1 cellular context compared by ENCODE assay signal in genomic region chr19:41363753-41364545, GRCh38.
TF ChIP-seq lines count a peak whose summit lies in the region.

TSS of gene B9D2 (minus strand) at chr19:41364149. CDS start at chr19:41363519, 630 bp downstream.

TF ChIP-seq in HepG2, 621 proteins besides CTCF, POLR2A, EP300 and RAD21 (continued from another document):
- TF ChIP-seq ZC3H4 (CRISPR knock-in tag; IDR thresholded peaks at IDR 0.05; ENCODE audit: borderline replicate concordance): no peak
- TF ChIP-seq, protein P1, sequence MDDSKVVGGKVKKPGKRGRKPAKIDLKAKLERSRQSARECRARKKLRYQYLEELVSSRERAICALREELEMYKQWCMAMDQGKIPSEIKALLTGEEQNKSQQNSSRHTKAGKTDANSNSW (CRISPR knock-in tag; IDR thresholded peaks at IDR 0.05; ENCODE audit: borderline replicate concordance): 0 out of 2 replicates have a peak, but pooled peaks have one; percentile 29
- no peak for TF ChIP-seq REL (CRISPR knock-in tag; conservative IDR thresholded peaks at IDR 0.05)
- TF ChIP-seq ZBTB46 (CRISPR knock-in tag; IDR thresholded peaks at IDR 0.05; ENCODE audit: borderline replicate concordance): no peak
- TF ChIP-seq, protein P2, sequence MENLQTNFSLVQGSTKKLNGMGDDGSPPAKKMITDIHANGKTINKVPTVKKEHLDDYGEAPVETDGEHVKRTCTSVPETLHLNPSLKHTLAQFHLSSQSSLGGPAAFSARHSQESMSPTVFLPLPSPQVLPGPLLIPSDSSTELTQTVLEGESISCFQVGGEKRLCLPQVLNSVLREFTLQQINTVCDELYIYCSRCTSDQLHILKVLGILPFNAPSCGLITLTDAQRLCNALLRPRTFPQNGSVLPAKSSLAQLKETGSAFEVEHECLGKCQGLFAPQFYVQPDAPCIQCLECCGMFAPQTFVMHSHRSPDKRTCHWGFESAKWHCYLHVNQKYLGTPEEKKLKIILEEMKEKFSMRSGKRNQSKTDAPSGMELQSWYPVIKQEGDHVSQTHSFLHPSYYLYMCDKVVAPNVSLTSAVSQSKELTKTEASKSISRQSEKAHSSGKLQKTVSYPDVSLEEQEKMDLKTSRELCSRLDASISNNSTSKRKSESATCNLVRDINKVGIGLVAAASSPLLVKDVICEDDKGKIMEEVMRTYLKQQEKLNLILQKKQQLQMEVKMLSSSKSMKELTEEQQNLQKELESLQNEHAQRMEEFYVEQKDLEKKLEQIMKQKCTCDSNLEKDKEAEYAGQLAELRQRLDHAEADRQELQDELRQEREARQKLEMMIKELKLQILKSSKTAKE (CRISPR knock-in tag; IDR thresholded peaks at IDR 0.05; ENCODE audit: borderline replicate concordance): no peak
- no peak for TF ChIP-seq ZNF441 (CRISPR knock-in tag; IDR thresholded peaks at IDR 0.05; ENCODE audit: borderline replicate concordance)
- TF ChIP-seq ZFY (CRISPR knock-in tag; IDR thresholded peaks at IDR 0.05): peak; percentile 34
- TF ChIP-seq PAWR (CRISPR knock-in tag; IDR thresholded peaks at IDR 0.05; ENCODE audit: borderline replicate concordance): no peak
- TF ChIP-seq ZNF749 (CRISPR knock-in tag; IDR thresholded peaks at IDR 0.05; ENCODE audit: borderline replicate concordance): no peak
- no peak for TF ChIP-seq DNMT3B (CRISPR knock-in tag; conservative IDR thresholded peaks at IDR 0.05)
- TF ChIP-seq, protein P3, sequence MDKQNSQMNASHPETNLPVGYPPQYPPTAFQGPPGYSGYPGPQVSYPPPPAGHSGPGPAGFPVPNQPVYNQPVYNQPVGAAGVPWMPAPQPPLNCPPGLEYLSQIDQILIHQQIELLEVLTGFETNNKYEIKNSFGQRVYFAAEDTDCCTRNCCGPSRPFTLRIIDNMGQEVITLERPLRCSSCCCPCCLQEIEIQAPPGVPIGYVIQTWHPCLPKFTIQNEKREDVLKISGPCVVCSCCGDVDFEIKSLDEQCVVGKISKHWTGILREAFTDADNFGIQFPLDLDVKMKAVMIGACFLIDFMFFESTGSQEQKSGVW (CRISPR knock-in tag; IDR thresholded peaks at IDR 0.05; ENCODE audit: borderline replicate concordance): no peak
- no peak for TF ChIP-seq IKZF1 (IDR thresholded peaks at IDR 0.05)
- no peak for TF ChIP-seq MAFG (CRISPR knock-in tag; IDR thresholded peaks at IDR 0.05)
- no peak for TF ChIP-seq TRIM24 (CRISPR knock-in tag; IDR thresholded peaks at IDR 0.05)
- TF ChIP-seq ZBTB1 (CRISPR knock-in tag; IDR thresholded peaks at IDR 0.05; ENCODE audit: borderline replicate concordance): no peak
- TF ChIP-seq ZNF354B (CRISPR knock-in tag; IDR thresholded peaks at IDR 0.05): no peak
- TF ChIP-seq CHD2 (IDR thresholded peaks at IDR 0.05; ENCODE audit: low read depth, low read length): no peak; the same call in 1 of the 2 replicates
- TF ChIP-seq SMC3 (IDR thresholded peaks at IDR 0.05; ENCODE audit: low read length): no peak
- peak; percentile 8 for TF ChIP-seq SKI (IDR thresholded peaks at IDR 0.05; ENCODE audit: partially characterized antibody)
- TF ChIP-seq ZFYVE20 (CRISPR knock-in tag; IDR thresholded peaks at IDR 0.05; ENCODE audit: borderline replicate concordance, low read depth): no peak
- 0 out of 2 replicates have a peak, but pooled peaks have one; percentile 9 for TF ChIP-seq TRAFD1 (CRISPR knock-in tag; IDR thresholded peaks at IDR 0.05; ENCODE audit: borderline replicate concordance)
- peak; percentile 85 for TF ChIP-seq KAT8 (CRISPR knock-in tag; IDR thresholded peaks at IDR 0.05)
- TF ChIP-seq HOXA3 (CRISPR knock-in tag; IDR thresholded peaks at IDR 0.05): peak; percentile 100
- 0 out of 2 replicates have a peak, but pooled peaks have one; percentile 68 for TF ChIP-seq ZNF598 (CRISPR knock-in tag; IDR thresholded peaks at IDR 0.05; ENCODE audit: borderline replicate concordance)
- no peak for TF ChIP-seq ZBTB2 (CRISPR knock-in tag; IDR thresholded peaks at IDR 0.05; ENCODE audit: low read depth)
- TF ChIP-seq TMF1 (CRISPR knock-in tag; IDR thresholded peaks at IDR 0.05; ENCODE audit: low read depth): no peak
- no peak for TF ChIP-seq LBX2 (CRISPR knock-in tag; IDR thresholded peaks at IDR 0.05; ENCODE audit: borderline replicate concordance)
- peak; percentile 86; the same call in 2 of the 3 replicates for TF ChIP-seq MXI1 (IDR thresholded peaks at IDR 0.05; ENCODE audit: borderline replicate concordance, low read depth, low read length)
- TF ChIP-seq, protein P4, sequence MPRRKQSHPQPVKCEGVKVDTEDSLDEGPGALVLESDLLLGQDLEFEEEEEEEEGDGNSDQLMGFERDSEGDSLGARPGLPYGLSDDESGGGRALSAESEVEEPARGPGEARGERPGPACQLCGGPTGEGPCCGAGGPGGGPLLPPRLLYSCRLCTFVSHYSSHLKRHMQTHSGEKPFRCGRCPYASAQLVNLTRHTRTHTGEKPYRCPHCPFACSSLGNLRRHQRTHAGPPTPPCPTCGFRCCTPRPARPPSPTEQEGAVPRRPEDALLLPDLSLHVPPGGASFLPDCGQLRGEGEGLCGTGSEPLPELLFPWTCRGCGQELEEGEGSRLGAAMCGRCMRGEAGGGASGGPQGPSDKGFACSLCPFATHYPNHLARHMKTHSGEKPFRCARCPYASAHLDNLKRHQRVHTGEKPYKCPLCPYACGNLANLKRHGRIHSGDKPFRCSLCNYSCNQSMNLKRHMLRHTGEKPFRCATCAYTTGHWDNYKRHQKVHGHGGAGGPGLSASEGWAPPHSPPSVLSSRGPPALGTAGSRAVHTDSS (CRISPR knock-in tag; conservative IDR thresholded peaks at IDR 0.05): no peak
- TF ChIP-seq RBAK (CRISPR knock-in tag; IDR thresholded peaks at IDR 0.05): no peak
- TF ChIP-seq SRSF1 (optimal IDR thresholded peaks at IDR 0.05; ENCODE audit: low read depth, low read length): peak; percentile 69
- TF ChIP-seq ZBTB42 (CRISPR knock-in tag; IDR thresholded peaks at IDR 0.05): no peak
- TF ChIP-seq ZNF547 (CRISPR knock-in tag; IDR thresholded peaks at IDR 0.05): no peak; the same call in 1 of the 2 replicates
- TF ChIP-seq NFATC3 (CRISPR knock-in tag; IDR thresholded peaks at IDR 0.05): no peak
- no peak for TF ChIP-seq CAMTA2 (CRISPR knock-in tag; IDR thresholded peaks at IDR 0.05; ENCODE audit: borderline replicate concordance)
- TF ChIP-seq, protein P5, sequence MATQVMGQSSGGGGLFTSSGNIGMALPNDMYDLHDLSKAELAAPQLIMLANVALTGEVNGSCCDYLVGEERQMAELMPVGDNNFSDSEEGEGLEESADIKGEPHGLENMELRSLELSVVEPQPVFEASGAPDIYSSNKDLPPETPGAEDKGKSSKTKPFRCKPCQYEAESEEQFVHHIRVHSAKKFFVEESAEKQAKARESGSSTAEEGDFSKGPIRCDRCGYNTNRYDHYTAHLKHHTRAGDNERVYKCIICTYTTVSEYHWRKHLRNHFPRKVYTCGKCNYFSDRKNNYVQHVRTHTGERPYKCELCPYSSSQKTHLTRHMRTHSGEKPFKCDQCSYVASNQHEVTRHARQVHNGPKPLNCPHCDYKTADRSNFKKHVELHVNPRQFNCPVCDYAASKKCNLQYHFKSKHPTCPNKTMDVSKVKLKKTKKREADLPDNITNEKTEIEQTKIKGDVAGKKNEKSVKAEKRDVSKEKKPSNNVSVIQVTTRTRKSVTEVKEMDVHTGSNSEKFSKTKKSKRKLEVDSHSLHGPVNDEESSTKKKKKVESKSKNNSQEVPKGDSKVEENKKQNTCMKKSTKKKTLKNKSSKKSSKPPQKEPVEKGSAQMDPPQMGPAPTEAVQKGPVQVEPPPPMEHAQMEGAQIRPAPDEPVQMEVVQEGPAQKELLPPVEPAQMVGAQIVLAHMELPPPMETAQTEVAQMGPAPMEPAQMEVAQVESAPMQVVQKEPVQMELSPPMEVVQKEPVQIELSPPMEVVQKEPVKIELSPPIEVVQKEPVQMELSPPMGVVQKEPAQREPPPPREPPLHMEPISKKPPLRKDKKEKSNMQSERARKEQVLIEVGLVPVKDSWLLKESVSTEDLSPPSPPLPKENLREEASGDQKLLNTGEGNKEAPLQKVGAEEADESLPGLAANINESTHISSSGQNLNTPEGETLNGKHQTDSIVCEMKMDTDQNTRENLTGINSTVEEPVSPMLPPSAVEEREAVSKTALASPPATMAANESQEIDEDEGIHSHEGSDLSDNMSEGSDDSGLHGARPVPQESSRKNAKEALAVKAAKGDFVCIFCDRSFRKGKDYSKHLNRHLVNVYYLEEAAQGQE (IDR thresholded peaks at IDR 0.05; ENCODE audit: borderline replicate concordance in 1 of 2, low read depth in 1 of 2, low read length in 2 of 2): no peak
- TF ChIP-seq CBX2 (IDR thresholded peaks at IDR 0.05; ENCODE audit: low read depth, low read length): no peak
- TF ChIP-seq CBX2 (CRISPR knock-in tag; IDR thresholded peaks at IDR 0.05; ENCODE audit: low read depth): no peak
